8 cellular contexts compared by ENCODE assay signal in genomic region chrX:49039598-49040375, GRCh38. TPM values are rescaled to one million over a fixed set of nuclear protein-coding genes. Genes with fewer than 3 reads are reported as not detected.
DNase-seq lines count a peak whose midpoint lies in the region; ATAC-seq and TF ChIP-seq lines count a peak whose summit lies in the region.

No MANE protein-coding gene starts in this region.

- peak overlapping the region; percentile 68 for H3K4me3 Mint-ChIP-seq in T-helper 1 cell treated with Interleukin-12 subunit alpha and Interleukin-12 subunit beta and Interleukin-4 antibody, amounts not matched to agents 30 μg/mL and 1 μg/mL, for 36 hours

- peaks cover 0 to 3% of the 10 kb centered on the region in 2 donors for H3K36me3 ChIP-seq in body of pancreas (replicated peaks in 1 of 2; ENCODE audit: insufficient read depth in 1 of 2, low read depth in 2 of 2)
- H3K36me3 ChIP-seq in iPS DF 6.9 (ENCODE audit: control insufficient read depth, insufficient read depth, low read length) = peaks cover 17% of the 10 kb centered on the region

- no peaks in the 10 kb centered on the region for H3K27me3 Mint-ChIP-seq in T-helper 1 cell treated with Interleukin-12 subunit alpha and Interleukin-12 subunit beta and Interleukin-4 antibody, amounts not matched to agents 30 μg/mL and 1 μg/mL, for 36 hours (ENCODE audit: low read depth)

- H3K27ac Mint-ChIP-seq in T-helper 1 cell treated with Interleukin-12 subunit alpha and Interleukin-12 subunit beta and Interleukin-4 antibody, amounts not matched to agents 30 μg/mL and 1 μg/mL, for 36 hours = peak overlapping the region; percentile 76

- TF ChIP-seq POLR2A in body of pancreas (IDR thresholded peaks at IDR 0.05) = no peak

- DNase-seq in D341Med (ENCODE audit: low spot score) = peak; percentile 61
- DNase-seq in Kasumi-1 (lab: John Stamatoyannopoulos, UW) = peak; percentile 81 to 89
- peak; percentile 63 to 77 (median 71) for DNase-seq in body of pancreas
- DNase-seq in iPS DF 6.9 (ENCODE audit: low read depth, low spot score) = peak; percentile 68
- peak; percentile 84 for DNase-seq in sciatic nerve (ENCODE audit: low spot score)
- no peak for DNase-seq in activated CD4-positive, CD25-positive, alpha-beta regulatory T cell (lab: John Stamatoyannopoulos, UW)

- peaks cover 33% of the 10 kb centered on the region for H3K4me1 Mint-ChIP-seq in T-helper 1 cell treated with Interleukin-12 subunit alpha and Interleukin-12 subunit beta and Interleukin-4 antibody, amounts not matched to agents 30 μg/mL and 1 μg/mL, for 36 hours (ENCODE audit: low read depth)

- 14 to 31% methylated on average over 4 to 5 of the region's 9 CpGs for WGBS in body of pancreas, 2 donors
- no CpG with 5 or more reads among the region's 9 CpGs for WGBS in iPS DF 6.9 (ENCODE audit: insufficient coverage, insufficient read length)

- no peak overlapping the region for H3K4me3 ChIP-seq in body of pancreas
- H3K4me3 ChIP-seq in iPS DF 6.9 (ENCODE audit: low read length) = no peak overlapping the region; the same call in 1 of the 2 replicates

- H3K9me3 Mint-ChIP-seq in T-helper 1 cell treated with Interleukin-12 subunit alpha and Interleukin-12 subunit beta and Interleukin-4 antibody, amounts not matched to agents 30 μg/mL and 1 μg/mL, for 36 hours = no peaks in the 10 kb centered on the region

- no peaks in the 10 kb centered on the region for H3K9me3 ChIP-seq in body of pancreas
- no peaks in the 10 kb centered on the region for H3K9me3 ChIP-seq in iPS DF 6.9 (ENCODE audit: control insufficient read depth, insufficient read depth, low read length)

- intact Hi-C loops in body of pancreas (cut with DNase I) = no loop called here
- intact Hi-C loops in sciatic nerve (cut with DNase I) = no loop called here

- peak overlapping the region in 3 of 4 donors; percentile 59 to 68 (median 66) for H3K27ac ChIP-seq in body of pancreas
- peak overlapping the region; percentile 92 for H3K27ac ChIP-seq in iPS DF 6.9 (ENCODE audit: low read length)

- H3K4me1 ChIP-seq in body of pancreas (peaks cover 38% of the 10 kb centered on the region), iPS DF 6.9 (ENCODE audit: control insufficient read depth, insufficient read depth, low read length) (peaks cover 3% of the 10 kb centered on the region; the same call in 1 of the 2 replicates)

- TF ChIP-seq CTCF in body of pancreas (IDR thresholded peaks at IDR 0.05) = peak in 3 of 7 experiments; percentile 6 to 20 (median 8)

- ATAC-seq in body of pancreas (peak; percentile 18), sciatic nerve (peak; percentile 50), GM19395 (IDR thresholded peaks at IDR 0.05; ENCODE audit: unreplicated experiment) (no peak)

- peaks cover 27% of the 10 kb centered on the region for H3K36me3 Mint-ChIP-seq in T-helper 1 cell treated with Interleukin-12 subunit alpha and Interleukin-12 subunit beta and Interleukin-4 antibody, amounts not matched to agents 30 μg/mL and 1 μg/mL, for 36 hours (ENCODE audit: low read depth)

- H3K27me3 ChIP-seq in body of pancreas (no peaks in the 10 kb centered on the region), iPS DF 6.9 (ENCODE audit: control insufficient read depth, insufficient read depth, low read length) (no peaks in the 10 kb centered on the region)

RNA-seq across cellular contexts. Expression of gene TFE3, which starts 3.4 kb away (rescaled TPM):
- total RNA-seq in body of pancreas (10 to 100 TPM; 24.9 to 71.9 TPM), sciatic nerve (69.0 TPM)

RNA-seq across cellular contexts. Expression of gene CCDC120, which starts 19.0 kb away (rescaled TPM):
- 10 to 100 TPM in 1 of 2 donors, 1 to 10 TPM in 1; 6.5 to 13.8 TPM for total RNA-seq in body of pancreas
- 7.9 TPM for total RNA-seq in sciatic nerve

RNA-seq across cellular contexts. Expression of gene PRAF2, which starts 34.0 kb away (rescaled TPM):
- 10 to 100 TPM in 1 of 2 donors, 1 to 10 TPM in 1; 5.4 to 10.9 TPM for total RNA-seq in body of pancreas
- total RNA-seq in sciatic nerve = 29.6 TPM

RNA-seq across cellular contexts. Expression of gene GRIPAP1, which starts 37.7 kb away (rescaled TPM):
- total RNA-seq in body of pancreas = 10 to 100 TPM; 22.8 to 42.5 TPM
- total RNA-seq in sciatic nerve = 53.5 TPM

RNA-seq across cellular contexts. Expression of gene WDR45, which starts 39.9 kb away (rescaled TPM):
- 10 to 100 TPM; 59.4 to 77.1 TPM for total RNA-seq in body of pancreas
- total RNA-seq in sciatic nerve = 70.9 TPM

Comparison
In these comparisons a context has a peak if more than half of its experiments do, and no peak if none do; other contexts are left out.
1. DNase-seq: peak in D341Med (single experiment), Kasumi-1 (2 of 2), body of pancreas (4 of 4), iPS DF 6.9 (single experiment) and sciatic nerve (single experiment); none in activated CD4-positive, CD25-positive, alpha-beta regulatory T cell (0 of 4).